In the genomic region with DNA sequence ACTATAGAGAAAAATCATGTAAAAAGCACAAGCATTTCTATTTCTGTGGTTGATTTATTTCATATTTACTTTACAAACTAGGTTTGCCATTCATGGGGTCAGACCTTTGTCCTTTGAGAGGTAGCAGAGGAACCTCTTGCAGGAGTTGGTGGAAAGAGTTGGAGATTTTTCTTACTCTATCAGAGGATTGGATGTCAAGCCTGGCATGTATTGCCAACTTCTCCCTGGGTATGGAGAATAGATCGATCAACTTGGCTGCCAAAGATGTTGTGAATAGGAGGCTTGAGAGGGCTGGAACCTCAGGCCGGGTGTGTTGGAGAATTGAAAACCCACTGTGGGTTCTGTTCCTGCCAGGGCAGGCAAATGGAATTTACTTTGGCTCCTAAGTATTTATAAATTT, we compare ENCODE assay signal across 26 cellular contexts.
DNase-seq lines count a peak whose midpoint lies in the region; ATAC-seq, FAIRE-seq and TF ChIP-seq lines count a peak whose summit lies in the region.
"Had no signal": no experiment of that assay in that cellular context is flagged by ENCODE, and none has a peak within 500 bp of the region (broad histone marks: within the 10 kb centered on the region; RNA-seq: fewer than 3 reads in every experiment).

No MANE protein-coding gene starts in this region.

- no peaks in the 10 kb centered on the region for H3K9me3 ChIP-seq in T-helper 17 cell (ENCODE audit: control insufficient read depth, low read length, poor library complexity, severe bottlenecking)
- no peaks in the 10 kb centered on the region for H3K9me3 ChIP-seq in keratinocyte (ENCODE audit: control insufficient read depth, low read depth, low read length)
- no peaks in the 10 kb centered on the region for H3K9me3 ChIP-seq in pancreas
- H3K9me3 ChIP-seq in SJCRH30 (replicated peaks): no peaks in the 10 kb centered on the region

- ATAC-seq in T-helper 17 cell (no peak), pancreas (peak; percentile 7 to 33 (median 20)), foreskin keratinocyte (no peak)
- ATAC-seq: CD8-positive, alpha-beta T cell; GM12878; HCT116 had no signal

- H3K9me3 Mint-ChIP-seq in CD14-positive monocyte: no peaks in the 10 kb centered on the region
- H3K9me3 Mint-ChIP-seq: CD8-positive, alpha-beta T cell had no signal

- no peaks in the 10 kb centered on the region for H4K20me1 ChIP-seq in keratinocyte (ENCODE audit: control insufficient read depth, extremely low read depth, insufficient read depth, low read length)

- H3K4me3 ChIP-seq in keratinocyte (ENCODE audit: control insufficient read depth in 2 of 3, extremely low read depth in 1 of 3, insufficient read depth in 2 of 3, low read depth in 1 of 3, low read length in 3 of 3) (no peak overlapping the region), pancreas (no peak overlapping the region), SJCRH30 (no peak overlapping the region)
- H3K4me3 ChIP-seq: GM12878, PC-9 had no signal

- intact Hi-C loops in CD14-positive monocyte (cut with micrococcal nuclease): no loop called here
- intact Hi-C loops in pancreas (cut with DNase I): no loop called here

- no peak overlapping the region for H2AFZ ChIP-seq in keratinocyte (ENCODE audit: control insufficient read depth, low read length)
- H2AFZ ChIP-seq: PC-9 had no signal

- H3K27me3 Mint-ChIP-seq in CD14-positive monocyte (ENCODE audit: low read depth in 3 of 3): no peaks in the 10 kb centered on the region
- H3K27me3 Mint-ChIP-seq in T-helper 17 cell: no peaks in the 10 kb centered on the region

- no peak overlapping the region for H3K9ac ChIP-seq in keratinocyte (ENCODE audit: control insufficient read depth, extremely low read depth, insufficient read depth, low read length)

- H3K27me3 ChIP-seq in keratinocyte (ENCODE audit: control insufficient read depth, extremely low read depth, insufficient read depth, low read length): no peaks in the 10 kb centered on the region
- H3K27me3 ChIP-seq in pancreas: no peaks in the 10 kb centered on the region
- H3K27me3 ChIP-seq in foreskin keratinocyte: no peaks in the 10 kb centered on the region
- H3K27me3 ChIP-seq in SJCRH30: no peaks in the 10 kb centered on the region

- dilution Hi-C loops in keratinocyte (cut with MboI; ENCODE audit: extremely low pct_ligation_motif_present, low sequenced_read_pairs): no loop called here

- H3K4me3 Mint-ChIP-seq in CD14-positive monocyte: no peak overlapping the region
- H3K4me3 Mint-ChIP-seq in T-helper 17 cell: no peak overlapping the region
- H3K4me3 Mint-ChIP-seq: CD8-positive, alpha-beta T cell had no signal

- TF ChIP-seq CTCF in CD14-positive monocyte (IDR thresholded peaks at IDR 0.05) (no peak), keratinocyte (optimal IDR thresholded peaks at IDR 0.05 in 1 of 3, IDR thresholded peaks at IDR 0.05 in 1 of 3, conservative IDR thresholded peaks at IDR 0.05 in 1 of 3; ENCODE audit: extremely low read depth in 1 of 3, insufficient read depth in 2 of 3, low read length in 3 of 3) (no peak), pancreas (IDR thresholded peaks at IDR 0.05) (no peak), foreskin keratinocyte (conservative IDR thresholded peaks at IDR 0.05) (no peak)

- H3K27ac ChIP-seq in keratinocyte (ENCODE audit: control insufficient read depth, insufficient read depth, low read length) (no peak overlapping the region), pancreas (peak overlapping the region in 1 of 4 donors; percentile 28), foreskin keratinocyte (no peak overlapping the region), SJCRH30 (no peak overlapping the region)
- H3K27ac ChIP-seq: HL-60, PC-9 had no signal

- H3K36me3 ChIP-seq in keratinocyte (ENCODE audit: control insufficient read depth in 2 of 2, extremely low read depth in 1 of 2, insufficient read depth in 2 of 2, low read length in 2 of 2): peaks cover 0 to 3% of the 10 kb centered on the region in 2 experiments
- H3K36me3 ChIP-seq in pancreas: no peaks in the 10 kb centered on the region
- peaks cover 6% of the 10 kb centered on the region; the same call in 1 of the 2 replicates for H3K36me3 ChIP-seq in SJCRH30

- H3K27ac Mint-ChIP-seq in CD14-positive monocyte: peak overlapping the region in 6 of 7 donors; percentile 21 to 79 (median 34)
- peak overlapping the region; percentile 79 for H3K27ac Mint-ChIP-seq in T-helper 17 cell

- FAIRE-seq in keratinocyte (lab: Jason Lieb, UNC) (no peak), pancreas (lab: Jason Lieb, UNC) (no peak)
- FAIRE-seq: A204.1, GM12878, H1 had no signal

- H3K4me1 ChIP-seq in keratinocyte (ENCODE audit: control insufficient read depth, extremely low read depth, insufficient read depth, low read length) (peaks cover 27% of the 10 kb centered on the region), pancreas (peaks cover 23 to 47% (median 44%) of the 10 kb centered on the region in 3 donors), foreskin keratinocyte (peaks cover 29% of the 10 kb centered on the region), SJCRH30 (peaks cover 7% of the 10 kb centered on the region; the same call in 1 of the 2 replicates)

- WGBS in pancreas, 2 donors: 29 to 31% methylated on average over 2 of the region's 2 CpGs

- H3K4me1 Mint-ChIP-seq in CD14-positive monocyte (peaks cover 17% of the 10 kb centered on the region), T-helper 17 cell (peaks cover 30% of the 10 kb centered on the region)

- H3K4me2 ChIP-seq in keratinocyte (ENCODE audit: control insufficient read depth, extremely low read depth, insufficient read depth, low read depth, low read length): peak overlapping the region; percentile 18
- H3K4me2 ChIP-seq: PC-9 had no signal

- DNase-seq in CD14-positive monocyte (ENCODE audit: low spot score): no peak
- DNase-seq in T-helper 17 cell: no peak
- DNase-seq in keratinocyte (ENCODE audit: low read depth, low spot score): no peak
- no peak for DNase-seq in pancreas
- no peak for DNase-seq in foreskin keratinocyte
- no peak for DNase-seq in SJCRH30
- DNase-seq in NCI-H446 treated with DMSO at 0.1 percent for 48 hours (lab: John Stamatoyannopoulos, UW): no peak
- DNase-seq: C1 segment of cervical spinal cord; CD8-positive, alpha-beta T cell; DMS 273 treated with DMSO at 0.1 percent for 48 hours; DMS79; EL; GDM1; Karpas-422; NCI-H1092 treated with DMSO at 0.1 percent for 48 hours; NCI-H1436; NCI-H187 treated with DMSO at 0.1 percent for 48 hours; NCI-H2107; NCI-H526 treated with DMSO at 0.1 percent for 48 hours; PC-9; Right ventricle myocardium superior had no signal

- H3K9me1 ChIP-seq in keratinocyte (ENCODE audit: control insufficient read depth, extremely low read depth, insufficient read depth, low read length): no peaks in the 10 kb centered on the region

- H3K36me3 Mint-ChIP-seq in CD14-positive monocyte (peaks cover 26 to 43% of the 10 kb centered on the region in 2 donors), T-helper 17 cell (ENCODE audit: low read depth) (peaks cover 2% of the 10 kb centered on the region)

- H3K79me2 ChIP-seq in keratinocyte (ENCODE audit: control insufficient read depth, insufficient read depth, low read length): peaks cover 76% of the 10 kb centered on the region

Comparison
In these comparisons a context has a peak if more than half of its experiments do, and no peak if none do; other contexts are left out.
1. ATAC-seq: peak in pancreas (4 of 4); none in T-helper 17 cell (single experiment) and foreskin keratinocyte (single experiment).